Comparison of ENCODE assay signal across 8 cellular contexts in genomic region chr3:11641683-11642407, GRCh38.
DNase-seq lines count a peak whose midpoint lies in the region; ATAC-seq and TF ChIP-seq lines count a peak whose summit lies in the region.

No MANE protein-coding gene starts in this region.

- H3F3A ChIP-seq in Loucy (ENCODE audit: low read depth), result peaks cover 5% of the 10 kb centered on the region; the same call in 1 of the 2 replicates

- H3K36me3 ChIP-seq in Loucy (ENCODE audit: insufficient read depth, low read length), result no peaks in the 10 kb centered on the region

- H3K36me3 Mint-ChIP-seq in stimulated activated effector memory CD8-positive, alpha-beta T cell treated with anti-CD3 and anti-CD28 coated beads, Interleukin-12 subunit alpha, Interleukin-12 subunit beta, amount 100 ng/mL, for 72 hours, result peaks cover 32% of the 10 kb centered on the region

- no peaks in the 10 kb centered on the region for H3K9me3 ChIP-seq in Loucy (ENCODE audit: insufficient read depth, low read depth, low read length)

- peak overlapping the region; percentile 97 for H3K9ac ChIP-seq in Loucy (ENCODE audit: low read depth, low read length, poor library complexity, severe bottlenecking)

- H2AFZ ChIP-seq in Loucy (ENCODE audit: low read length), result no peak overlapping the region

- H3K4me2 ChIP-seq in Loucy (ENCODE audit: low read depth, low read length, poor library complexity, severe bottlenecking), result peak overlapping the region; percentile 97

- no peaks in the 10 kb centered on the region for H3K9me2 ChIP-seq in Loucy (replicated peaks; ENCODE audit: low read depth, low read length)

- TF ChIP-seq CTCF in Loucy (conservative IDR thresholded peaks at IDR 0.05; ENCODE audit: low read length), result no peak

- H3K79me2 ChIP-seq in Loucy (ENCODE audit: insufficient read depth, low read length), result peaks cover 74% of the 10 kb centered on the region

- no peak for ATAC-seq in stimulated activated effector memory CD8-positive, alpha-beta T cell treated with anti-CD3 and anti-CD28 coated beads, Interleukin-12 subunit alpha, Interleukin-12 subunit beta, amount 100 ng/mL, for 72 hours

- H3K4me3 Mint-ChIP-seq in stimulated activated effector memory CD8-positive, alpha-beta T cell treated with anti-CD3 and anti-CD28 coated beads, Interleukin-12 subunit alpha, Interleukin-12 subunit beta, amount 100 ng/mL, for 72 hours, result peak overlapping the region; percentile 99

- H3K9me3 Mint-ChIP-seq in stimulated activated effector memory CD8-positive, alpha-beta T cell treated with anti-CD3 and anti-CD28 coated beads, Interleukin-12 subunit alpha, Interleukin-12 subunit beta, amount 100 ng/mL, for 72 hours, result no peaks in the 10 kb centered on the region

- H3K27ac ChIP-seq in angular gyrus (ENCODE audit: low read depth, low read length), result peak overlapping the region; percentile 90

- H3K27me3 ChIP-seq in Loucy (ENCODE audit: insufficient read depth, low read length, poor library complexity, severe bottlenecking), result peaks cover 7% of the 10 kb centered on the region

- H3K4me1 ChIP-seq in Loucy (ENCODE audit: insufficient read depth, low read length, poor library complexity, severe bottlenecking), result peaks cover 39% of the 10 kb centered on the region

- DNase-seq in NCI-H2107 treated with DMSO at 0.1 percent for 48 hours (lab: John Stamatoyannopoulos, UW; ENCODE audit: unreplicated experiment) (peak; percentile 15), NCI-H2107 (lab: John Stamatoyannopoulos, UW) (no peak), inferior parietal cortex (ENCODE audit: extremely low spot score) (peak; percentile 63), GOT3 (lab: John Stamatoyannopoulos, UW) (no peak)
- DNase-seq in stimulated activated effector memory CD8-positive, alpha-beta T cell treated with anti-CD3 and anti-CD28 coated beads, Interleukin-12 subunit alpha, Interleukin-12 subunit beta, amount 100 ng/mL, for 72 hours (ENCODE audit: low spot score in 2 of 2), result no peak
- DNase-seq in effector CD4-positive, alpha-beta T cell, result no peak

- peaks cover 51% of the 10 kb centered on the region for H3K4me1 Mint-ChIP-seq in stimulated activated effector memory CD8-positive, alpha-beta T cell treated with anti-CD3 and anti-CD28 coated beads, Interleukin-12 subunit alpha, Interleukin-12 subunit beta, amount 100 ng/mL, for 72 hours

- peaks cover 54% of the 10 kb centered on the region for H4K20me1 ChIP-seq in Loucy (ENCODE audit: insufficient read depth, low read length, poor library complexity, severe bottlenecking)

- peak overlapping the region; percentile 85 for H3K4me3 ChIP-seq in Loucy (ENCODE audit: low read length, poor library complexity, severe bottlenecking)

- H3K27ac Mint-ChIP-seq in stimulated activated effector memory CD8-positive, alpha-beta T cell treated with anti-CD3 and anti-CD28 coated beads, Interleukin-12 subunit alpha, Interleukin-12 subunit beta, amount 100 ng/mL, for 72 hours, result peak overlapping the region; percentile 98

Comparison
In these comparisons a context has a peak if more than half of its experiments do, and no peak if none do; other contexts are left out.
1. DNase-seq: peak in NCI-H2107 treated with DMSO at 0.1 percent for 48 hours (single experiment) and inferior parietal cortex (single experiment); none in NCI-H2107 (single experiment), stimulated activated effector memory CD8-positive, alpha-beta T cell treated with anti-CD3 and anti-CD28 coated beads, Interleukin-12 subunit alpha, Interleukin-12 subunit beta, amount 100 ng/mL, for 72 hours (0 of 2), effector CD4-positive, alpha-beta T cell (single experiment) and GOT3 (single experiment).